2 cellular contexts compared by ENCODE assay signal in the genomic region with DNA sequence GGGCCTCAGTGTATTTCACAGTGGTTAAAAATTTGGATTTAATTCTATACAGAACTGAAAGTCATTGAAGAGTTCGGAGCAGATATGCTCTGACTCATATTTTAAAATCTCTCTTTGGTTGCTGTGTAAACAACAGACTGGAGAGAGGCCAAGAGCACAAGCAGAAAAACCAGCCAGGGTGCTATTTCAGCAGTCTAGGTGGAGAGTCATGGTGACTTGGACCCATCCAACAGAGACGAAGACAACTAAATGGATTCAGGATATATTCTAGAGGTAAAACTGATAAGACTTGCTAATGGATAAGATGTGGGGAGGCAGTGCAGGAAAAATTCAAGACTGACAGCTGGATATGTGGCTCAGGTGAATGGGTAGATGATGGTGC.
TF ChIP-seq lines count a peak whose summit lies in the region.

No MANE protein-coding gene starts in this region.

TF ChIP-seq in IMR-90, 13 proteins besides CTCF, POLR2A, EP300 and RAD21 (continued from another document):
- TF ChIP-seq, protein P1, sequence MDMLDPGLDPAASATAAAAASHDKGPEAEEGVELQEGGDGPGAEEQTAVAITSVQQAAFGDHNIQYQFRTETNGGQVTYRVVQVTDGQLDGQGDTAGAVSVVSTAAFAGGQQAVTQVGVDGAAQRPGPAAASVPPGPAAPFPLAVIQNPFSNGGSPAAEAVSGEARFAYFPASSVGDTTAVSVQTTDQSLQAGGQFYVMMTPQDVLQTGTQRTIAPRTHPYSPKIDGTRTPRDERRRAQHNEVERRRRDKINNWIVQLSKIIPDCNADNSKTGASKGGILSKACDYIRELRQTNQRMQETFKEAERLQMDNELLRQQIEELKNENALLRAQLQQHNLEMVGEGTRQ (IDR thresholded peaks at IDR 0.05; ENCODE audit: low read depth, low read length) = no peak
- TF ChIP-seq CEBPB (IDR thresholded peaks at IDR 0.05; ENCODE audit: low read depth, low read length) = 0 out of 2 replicates have a peak, but pooled peaks have one; percentile 2

TF ChIP-seq in SK-N-SH treated with all-trans-retinoic acid at 6 μM for 48 hours, 23 proteins besides CTCF, POLR2A, EP300 and RAD21 (continued from another document):
- TF ChIP-seq, protein P2, sequence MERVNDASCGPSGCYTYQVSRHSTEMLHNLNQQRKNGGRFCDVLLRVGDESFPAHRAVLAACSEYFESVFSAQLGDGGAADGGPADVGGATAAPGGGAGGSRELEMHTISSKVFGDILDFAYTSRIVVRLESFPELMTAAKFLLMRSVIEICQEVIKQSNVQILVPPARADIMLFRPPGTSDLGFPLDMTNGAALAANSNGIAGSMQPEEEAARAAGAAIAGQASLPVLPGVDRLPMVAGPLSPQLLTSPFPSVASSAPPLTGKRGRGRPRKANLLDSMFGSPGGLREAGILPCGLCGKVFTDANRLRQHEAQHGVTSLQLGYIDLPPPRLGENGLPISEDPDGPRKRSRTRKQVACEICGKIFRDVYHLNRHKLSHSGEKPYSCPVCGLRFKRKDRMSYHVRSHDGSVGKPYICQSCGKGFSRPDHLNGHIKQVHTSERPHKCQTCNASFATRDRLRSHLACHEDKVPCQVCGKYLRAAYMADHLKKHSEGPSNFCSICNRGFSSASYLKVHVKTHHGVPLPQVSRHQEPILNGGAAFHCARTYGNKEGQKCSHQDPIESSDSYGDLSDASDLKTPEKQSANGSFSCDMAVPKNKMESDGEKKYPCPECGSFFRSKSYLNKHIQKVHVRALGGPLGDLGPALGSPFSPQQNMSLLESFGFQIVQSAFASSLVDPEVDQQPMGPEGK (CRISPR knock-in tag; IDR thresholded peaks at IDR 0.05; ENCODE audit: borderline replicate concordance) = 0 out of 2 replicates have a peak, but pooled peaks have one; percentile 30
- no peak for TF ChIP-seq ZNF8 (CRISPR knock-in tag; IDR thresholded peaks at IDR 0.05)
TF ChIP-seq in SK-N-SH treated with all-trans-retinoic acid at 6 μM for 48 hours: peak in this region for 3.
